In genomic region chr7:36944843-36945242, GRCh38 we compare ENCODE assay signal across 19 cellular contexts.
"Had no signal": no experiment of that assay in that cellular context is flagged by ENCODE, and none has a peak within 500 bp of the region (broad histone marks: within the 10 kb centered on the region; RNA-seq: fewer than 3 reads in every experiment).

No MANE protein-coding gene starts in this region.

- H3K36me3 ChIP-seq: brain microvascular endothelial cell, sigmoid colon, tibial artery had no signal

- H3K4me3 ChIP-seq: coronary artery, sigmoid colon, spleen, tibial artery had no signal

- H3K4me3 Mint-ChIP-seq: activated CD8-positive, alpha-beta T cell treated with anti-CD3 and anti-CD28 coated beads for 36 hours; activated naive CD4-positive, alpha-beta T cell treated with anti-CD3 and anti-CD28 coated beads for 36 hours; activated naive CD8-positive, alpha-beta T cell treated with anti-CD3 and anti-CD28 coated beads, Interleukin-2, amount 50 U/mL, for 24 hours; central memory CD8-positive, alpha-beta T cell; naive thymus-derived CD8-positive, alpha-beta T cell; T-helper 2 cell treated with Interferon-gamma antibody and Interleukin-4, amounts not matched to agents 5 μg/mL and 100 μg/mL, for 36 hours had no signal

- DNase-seq: activated CD4-positive, alpha-beta T cell treated with anti-CD3 and anti-CD28 coated beads for 48 hours; activated CD4-positive, CD25-positive, alpha-beta regulatory T cell; activated CD8-positive, alpha-beta T cell treated with anti-CD3 and anti-CD28 coated beads for 36 hours; activated naive CD4-positive, alpha-beta T cell treated with anti-CD3 and anti-CD28 coated beads for 36 hours; activated naive CD8-positive, alpha-beta T cell treated with anti-CD3 and anti-CD28 coated beads, Interleukin-2, amount 50 U/mL, for 24 hours; activated T-cell treated with anti-CD3 and anti-CD28 coated beads, Interleukin-2, amount 50 U/mL, for 1 hour; anterior cingulate cortex; brain microvascular endothelial cell; mesenchymal stem cell; naive thymus-derived CD8-positive, alpha-beta T cell; sigmoid colon; spleen; stimulated activated CD8-positive, alpha-beta memory T cell treated with anti-CD3 and anti-CD28 coated beads, Interleukin-4, amount 100 ng/mL, for 48 hours; stimulated activated naive CD4-positive, alpha-beta T cell; tibial artery had no signal

- H3K27me3 Mint-ChIP-seq: activated CD8-positive, alpha-beta T cell treated with anti-CD3 and anti-CD28 coated beads for 36 hours; activated naive CD8-positive, alpha-beta T cell treated with anti-CD3 and anti-CD28 coated beads, Interleukin-2, amount 50 U/mL, for 24 hours; central memory CD8-positive, alpha-beta T cell; naive thymus-derived CD8-positive, alpha-beta T cell had no signal

- H3K27me3 ChIP-seq: brain microvascular endothelial cell, sigmoid colon, spleen, tibial artery had no signal

- H3K27ac ChIP-seq: brain microvascular endothelial cell, coronary artery, sigmoid colon, tibial artery had no signal

- ATAC-seq: activated CD8-positive, alpha-beta T cell treated with anti-CD3 and anti-CD28 coated beads for 36 hours; activated naive CD8-positive, alpha-beta T cell treated with anti-CD3 and anti-CD28 coated beads, Interleukin-2, amount 50 U/mL, for 24 hours; naive thymus-derived CD8-positive, alpha-beta T cell had no signal

- H3K27ac Mint-ChIP-seq: activated CD8-positive, alpha-beta T cell treated with anti-CD3 and anti-CD28 coated beads for 36 hours; activated naive CD4-positive, alpha-beta T cell treated with anti-CD3 and anti-CD28 coated beads for 36 hours; activated naive CD8-positive, alpha-beta T cell treated with anti-CD3 and anti-CD28 coated beads, Interleukin-2, amount 50 U/mL, for 24 hours; activated T-helper 2 cell treated with anti-CD3 and anti-CD28 coated beads, Interferon-gamma antibody, Interleukin-2, Interleukin-4, amounts not matched to agents 10 μg/mL and 5 μg/mL and 100 μg/mL, durations not matched to agents 14 hours and 24 hours and 36 hours; T-helper 2 cell treated with Interferon-gamma antibody and Interleukin-4, amounts not matched to agents 5 μg/mL and 100 μg/mL, for 36 hours had no signal
